In genomic region chr3:172313671-172314070, GRCh38 we compare ENCODE assay signal across 19 cellular contexts.
DNase-seq lines count a peak whose midpoint lies in the region; ATAC-seq and TF ChIP-seq lines count a peak whose summit lies in the region.
"Had no signal": no experiment of that assay in that cellular context is flagged by ENCODE, and none has a peak within 500 bp of the region (broad histone marks: within the 10 kb centered on the region; RNA-seq: fewer than 3 reads in every experiment).

No MANE protein-coding gene starts in this region.

- no peaks in the 10 kb centered on the region for H3K9me3 Mint-ChIP-seq in stimulated activated effector memory CD8-positive, alpha-beta T cell treated with anti-CD3 and anti-CD28 coated beads, Interleukin-12 subunit alpha, Interleukin-12 subunit beta, amount 100 ng/mL, for 72 hours
- H3K9me3 Mint-ChIP-seq: activated T-helper 1 cell treated with anti-CD3 and anti-CD28 coated beads, Interleukin-12 subunit alpha, Interleukin-12 subunit beta, Interleukin-2, Interleukin-4 antibody, amounts not matched to agents 30 ng/mL and 10 ng/mL and 1 ng/mL, durations not matched to agents 14 hours and 24 hours and 36 hours; stimulated activated naive CD8-positive, alpha-beta T cell treated with anti-CD3 and anti-CD28 coated beads, Interleukin-15, Interleukin-2, amounts not matched to agents 100 ng/mL and 50 ng/mL, for 24 hours; T-helper 2 cell treated with Interferon-gamma antibody and Interleukin-4, amounts not matched to agents 5 μg/mL and 100 μg/mL, for 36 hours had no signal

- H3K4me1 Mint-ChIP-seq in stimulated activated effector memory CD8-positive, alpha-beta T cell treated with anti-CD3 and anti-CD28 coated beads, Interleukin-12 subunit alpha, Interleukin-12 subunit beta, amount 100 ng/mL, for 72 hours: peaks cover 8% of the 10 kb centered on the region

- TF ChIP-seq CTCF in RWPE1 (conservative IDR thresholded peaks at IDR 0.05; ENCODE audit: low read depth): no peak

- H3K4me3 Mint-ChIP-seq in stimulated activated effector memory CD8-positive, alpha-beta T cell treated with anti-CD3 and anti-CD28 coated beads, Interleukin-12 subunit alpha, Interleukin-12 subunit beta, amount 100 ng/mL, for 72 hours: no peak overlapping the region
- H3K4me3 Mint-ChIP-seq: activated T-helper 1 cell treated with anti-CD3 and anti-CD28 coated beads, Interleukin-12 subunit alpha, Interleukin-12 subunit beta, Interleukin-2, Interleukin-4 antibody, amounts not matched to agents 30 ng/mL and 10 ng/mL and 1 ng/mL, durations not matched to agents 14 hours and 24 hours and 36 hours; stimulated activated naive CD8-positive, alpha-beta T cell treated with anti-CD3 and anti-CD28 coated beads, Interleukin-15, Interleukin-2, amounts not matched to agents 100 ng/mL and 50 ng/mL, for 24 hours; T-helper 2 cell treated with Interferon-gamma antibody and Interleukin-4, amounts not matched to agents 5 μg/mL and 100 μg/mL, for 36 hours had no signal

- ATAC-seq in left ventricle myocardium superior (peak; percentile 20), GM19035 (IDR thresholded peaks at IDR 0.05; ENCODE audit: unreplicated experiment) (no peak)
- no peak for ATAC-seq in stimulated activated effector memory CD8-positive, alpha-beta T cell treated with anti-CD3 and anti-CD28 coated beads, Interleukin-12 subunit alpha, Interleukin-12 subunit beta, amount 100 ng/mL, for 72 hours

- peak overlapping the region; percentile 14 for H3K27ac Mint-ChIP-seq in stimulated activated effector memory CD8-positive, alpha-beta T cell treated with anti-CD3 and anti-CD28 coated beads, Interleukin-12 subunit alpha, Interleukin-12 subunit beta, amount 100 ng/mL, for 72 hours
- H3K27ac Mint-ChIP-seq: activated T-helper 1 cell treated with anti-CD3 and anti-CD28 coated beads, Interleukin-12 subunit alpha, Interleukin-12 subunit beta, Interleukin-2, Interleukin-4 antibody, amounts not matched to agents 30 ng/mL and 10 ng/mL and 1 ng/mL, durations not matched to agents 14 hours and 24 hours and 36 hours; stimulated activated naive CD8-positive, alpha-beta T cell treated with anti-CD3 and anti-CD28 coated beads, Interleukin-15, Interleukin-2, amounts not matched to agents 100 ng/mL and 50 ng/mL, for 24 hours; T-helper 2 cell treated with Interferon-gamma antibody and Interleukin-4, amounts not matched to agents 5 μg/mL and 100 μg/mL, for 36 hours had no signal

- intact Hi-C loops in left ventricle myocardium superior (cut with micrococcal nuclease): no loop called here

- peaks cover 75% of the 10 kb centered on the region for H3K36me3 Mint-ChIP-seq in stimulated activated effector memory CD8-positive, alpha-beta T cell treated with anti-CD3 and anti-CD28 coated beads, Interleukin-12 subunit alpha, Interleukin-12 subunit beta, amount 100 ng/mL, for 72 hours

- POLR2A ChIA-PET in RWPE1 (lab: Yijun Ruan, JAX; ENCODE audit: low non-redundant PET): no interaction called here

- CTCF ChIA-PET in RWPE1 (lab: Yijun Ruan, JAX): interaction anchor here (1.7 kb wide), 1 partner anchor 19 kb away, joined by 6 read pairs; no protein-coding TSS in a partner anchor

- H3K27ac ChIP-seq in RWPE1: peak overlapping the region; percentile 48
- H3K27ac ChIP-seq in substantia nigra (ENCODE audit: low read depth, low read length, poor library complexity, severe bottlenecking): no peak overlapping the region
- H3K27ac ChIP-seq: C4-2B had no signal

- DNase-seq in NCI-H1694 (lab: John Stamatoyannopoulos, UW): peak; percentile 35
- DNase-seq in RWPE1 (ENCODE audit: low spot score): no peak
- DNase-seq in left ventricle myocardium superior: no peak
- DNase-seq in stimulated activated effector memory CD8-positive, alpha-beta T cell treated with anti-CD3 and anti-CD28 coated beads, Interleukin-12 subunit alpha, Interleukin-12 subunit beta, amount 100 ng/mL, for 72 hours (ENCODE audit: low spot score in 2 of 2): no peak
- no peak for DNase-seq in substantia nigra (lab: John Stamatoyannopoulos, UW)
- no peak for DNase-seq in amniotic stem cell (lab: John Stamatoyannopoulos, UW)
- no peak for DNase-seq in NCI-H774 (lab: John Stamatoyannopoulos, UW)
- DNase-seq: aorta; effector CD8-positive, alpha-beta T cell; foreskin melanocyte; GM23248; Karpas-422; kidney; NCI-H345 had no signal
